ENCODE assay signal across 1 cellular context in genomic region chr11:100719362-100719761, GRCh38.
TF ChIP-seq lines count a peak whose summit lies in the region.

No MANE protein-coding gene starts in this region.

TF ChIP-seq in H1, 55 proteins besides CTCF, POLR2A, EP300 and RAD21 (continued from another document):
- TF ChIP-seq EGR1 (IDR thresholded peaks at IDR 0.05; ENCODE audit: borderline replicate concordance, low read depth, low read length) (no peak), MAFK (IDR thresholded peaks at IDR 0.05; ENCODE audit: low read depth, low read length) (no peak), CREB1 (IDR thresholded peaks at IDR 0.05) (no peak), SIX5 (IDR thresholded peaks at IDR 0.05; ENCODE audit: low read depth, low read length) (no peak), KDM1A (IDR thresholded peaks at IDR 0.05; ENCODE audit: borderline replicate concordance, low read length) (no peak), TAF1 (IDR thresholded peaks at IDR 0.05; ENCODE audit: low read depth, low read length) (peak; percentile 10; the same call in 1 of the 2 replicates), JUND (IDR thresholded peaks at IDR 0.05; ENCODE audit: low read length) (no peak), MAX (IDR thresholded peaks at IDR 0.05) (no peak), GABPA (IDR thresholded peaks at IDR 0.05; ENCODE audit: borderline replicate concordance, insufficient read depth, low read length) (no peak), PHF8 (conservative IDR thresholded peaks at IDR 0.05; ENCODE audit: low read depth, low read length) (no peak), BRCA1 (IDR thresholded peaks at IDR 0.05; ENCODE audit: low read depth, low read length) (no peak), JUN (IDR thresholded peaks at IDR 0.05; ENCODE audit: low read depth, low read length) (no peak), EZH2 (IDR thresholded peaks at IDR 0.05; ENCODE audit: low read depth, low read length, severe bottlenecking) (no peak), TBP (IDR thresholded peaks at IDR 0.05; ENCODE audit: low read depth, low read length) (no peak), POLR2AphosphoS5 (IDR thresholded peaks at IDR 0.05; ENCODE audit: low read depth, low read length) (no peak), KDM4A (IDR thresholded peaks at IDR 0.05; ENCODE audit: low read depth, low read length, severe bottlenecking) (no peak), KDM5A (IDR thresholded peaks at IDR 0.05; ENCODE audit: low read length) (no peak)
